In genomic region chr4:113759696-113760093, GRCh38 we compare ENCODE assay signal across 8 cellular contexts. TPM values are rescaled to one million over a fixed set of nuclear protein-coding genes. Genes with fewer than 3 reads are reported as not detected.
DNase-seq lines count a peak whose midpoint lies in the region; ATAC-seq, FAIRE-seq and TF ChIP-seq lines count a peak whose summit lies in the region.

No MANE protein-coding gene starts in this region.

- H3K27ac Mint-ChIP-seq in activated naive CD4-positive, alpha-beta T cell treated with anti-CD3 and anti-CD28 coated beads, Interleukin-2, amount 50 U/mL, for 72 hours: peak overlapping the region; percentile 91 to 98

- H3K4me3 ChIP-seq in SK-N-SH (ENCODE audit: low read depth in 2 of 2, low read length in 1 of 2): peak overlapping the region; percentile 97
- H3K4me3 ChIP-seq in keratinocyte (ENCODE audit: control insufficient read depth in 2 of 3, extremely low read depth in 1 of 3, insufficient read depth in 2 of 3, low read depth in 1 of 3, low read length in 3 of 3): peak overlapping the region; percentile 75 to 90 (median 82)

- CTCF ChIA-PET in SK-N-SH (lab: Yijun Ruan, JAX): interaction anchor here (1.1 kb wide), 1 partner anchor 226 kb away, joined by 3 read pairs; no protein-coding TSS in a partner anchor

- peak overlapping the region; percentile 94 to 99 for H3K27ac ChIP-seq in SK-N-SH (ENCODE audit: low read depth in 2 of 2, low read length in 1 of 2)
- H3K27ac ChIP-seq in keratinocyte (ENCODE audit: control insufficient read depth, insufficient read depth, low read length): peak overlapping the region; percentile 98

- peaks cover 36% of the 10 kb centered on the region for H3F3A ChIP-seq in SK-N-SH (replicated peaks; ENCODE audit: insufficient read depth)

- H2AFZ ChIP-seq in SK-N-SH (ENCODE audit: low read depth) (no peak overlapping the region), keratinocyte (ENCODE audit: control insufficient read depth, low read length) (peak overlapping the region; percentile 90)

- peaks cover 15 to 22% of the 10 kb centered on the region in 2 experiments for H3K4me1 ChIP-seq in SK-N-SH (ENCODE audit: control insufficient read depth in 1 of 2, insufficient read depth in 2 of 2, low read depth in 1 of 2, low read length in 1 of 2)
- H3K4me1 ChIP-seq in keratinocyte (ENCODE audit: control insufficient read depth, extremely low read depth, insufficient read depth, low read length): peaks cover 22% of the 10 kb centered on the region

- H3K79me2 ChIP-seq in SK-N-SH (ENCODE audit: insufficient read depth) (peaks cover 63% of the 10 kb centered on the region), keratinocyte (ENCODE audit: control insufficient read depth, insufficient read depth, low read length) (peaks cover 28% of the 10 kb centered on the region)

- TF ChIP-seq EP300 in SK-N-SH (IDR thresholded peaks at IDR 0.05; ENCODE audit: borderline replicate concordance in 1 of 2, low read depth in 1 of 2, low read length in 1 of 2): no peak

- POLR2A ChIA-PET in SK-N-SH (lab: Yijun Ruan, JAX): no interaction called here

- H3K36me3 ChIP-seq in SK-N-SH (replicated peaks in 1 of 2; ENCODE audit: control insufficient read depth in 1 of 2, insufficient read depth in 2 of 2, low read length in 1 of 2): peaks cover 7 to 18% of the 10 kb centered on the region in 2 experiments
- no peaks in the 10 kb centered on the region for H3K36me3 ChIP-seq in keratinocyte (ENCODE audit: control insufficient read depth in 2 of 2, extremely low read depth in 1 of 2, insufficient read depth in 2 of 2, low read length in 2 of 2)

- no peaks in the 10 kb centered on the region for H3K9me2 ChIP-seq in SK-N-SH

- TF ChIP-seq CTCF in SK-N-SH (IDR thresholded peaks at IDR 0.05) (no peak), keratinocyte (optimal IDR thresholded peaks at IDR 0.05 in 1 of 3, IDR thresholded peaks at IDR 0.05 in 1 of 3, conservative IDR thresholded peaks at IDR 0.05 in 1 of 3; ENCODE audit: extremely low read depth in 1 of 3, insufficient read depth in 2 of 3, low read length in 3 of 3) (no peak)

- no peaks in the 10 kb centered on the region for H3K9me1 ChIP-seq in keratinocyte (ENCODE audit: control insufficient read depth, extremely low read depth, insufficient read depth, low read length)

- H3K9ac ChIP-seq in SK-N-SH (peak overlapping the region; percentile 96), keratinocyte (ENCODE audit: control insufficient read depth, extremely low read depth, insufficient read depth, low read length) (peak overlapping the region; percentile 96)

- H3K27me3 ChIP-seq in SK-N-SH (ENCODE audit: insufficient read depth) (no peaks in the 10 kb centered on the region), keratinocyte (ENCODE audit: control insufficient read depth, extremely low read depth, insufficient read depth, low read length) (no peaks in the 10 kb centered on the region)

- no peaks in the 10 kb centered on the region for H3K9me3 Mint-ChIP-seq in activated naive CD4-positive, alpha-beta T cell treated with anti-CD3 and anti-CD28 coated beads, Interleukin-2, amount 50 U/mL, for 72 hours

- TF ChIP-seq RAD21 in SK-N-SH (IDR thresholded peaks at IDR 0.05; ENCODE audit: low read length): no peak

- H3K4me2 ChIP-seq in SK-N-SH (peak overlapping the region; percentile 97), keratinocyte (ENCODE audit: control insufficient read depth, extremely low read depth, insufficient read depth, low read depth, low read length) (peak overlapping the region; percentile 95)

- 3% methylated on average over 4 of the region's 4 CpGs for whole genome bisulfite sequencing in SK-N-SH (ENCODE audit: low lambda C conversion rate)

- peaks cover 28 to 33% of the 10 kb centered on the region in 2 donors for H3K36me3 Mint-ChIP-seq in activated naive CD4-positive, alpha-beta T cell treated with anti-CD3 and anti-CD28 coated beads, Interleukin-2, amount 50 U/mL, for 72 hours

- DNase-seq in SK-N-SH: no peak
- DNase-seq in activated naive CD4-positive, alpha-beta T cell treated with anti-CD3 and anti-CD28 coated beads, Interleukin-2, amount 50 U/mL, for 72 hours (ENCODE audit: low spot score in 2 of 2): no peak
- no peak for DNase-seq in keratinocyte (ENCODE audit: low read depth, low spot score)
- DNase-seq in superior temporal gyrus (ENCODE audit: extremely low spot score): peak; percentile 63
- DNase-seq in activated CD4-positive, CD25-positive, alpha-beta regulatory T cell (lab: John Stamatoyannopoulos, UW): no peak
- DNase-seq in NCI-H1048 (lab: John Stamatoyannopoulos, UW): no peak

- no peak for FAIRE-seq in keratinocyte (lab: Jason Lieb, UNC)

- H3K9me3 ChIP-seq in SK-N-SH (no peaks in the 10 kb centered on the region), keratinocyte (ENCODE audit: control insufficient read depth, low read depth, low read length) (no peaks in the 10 kb centered on the region)

- dilution Hi-C loops in keratinocyte (cut with MboI; ENCODE audit: extremely low pct_ligation_motif_present, low sequenced_read_pairs): no loop called here

- no peak for ATAC-seq in SK-N-SH treated with all-trans-retinoic acid at 6 μM for 48 hours
- no peak for ATAC-seq in activated naive CD4-positive, alpha-beta T cell treated with anti-CD3 and anti-CD28 coated beads, Interleukin-2, amount 50 U/mL, for 72 hours
- no peak for ATAC-seq in GM19467 (IDR thresholded peaks at IDR 0.05; ENCODE audit: unreplicated experiment)

- H4K20me1 ChIP-seq in SK-N-SH (ENCODE audit: insufficient read depth) (no peaks in the 10 kb centered on the region; the same call in 1 of the 2 replicates), keratinocyte (ENCODE audit: control insufficient read depth, extremely low read depth, insufficient read depth, low read length) (no peaks in the 10 kb centered on the region)

TF ChIP-seq in SK-N-SH, 30 proteins besides CTCF, POLR2A, EP300 and RAD21:
- TF ChIP-seq FOXM1 (IDR thresholded peaks at IDR 0.05; ENCODE audit: low read depth): no peak
- no peak for TF ChIP-seq NFIC (IDR thresholded peaks at IDR 0.05; ENCODE audit: borderline replicate concordance)
- no peak for TF ChIP-seq GABPA (IDR thresholded peaks at IDR 0.05; ENCODE audit: low read depth)
- TF ChIP-seq RXRA (IDR thresholded peaks at IDR 0.05; ENCODE audit: borderline replicate concordance, low read depth): no peak
- peak; percentile 6 for TF ChIP-seq CHD2 (IDR thresholded peaks at IDR 0.05; ENCODE audit: low read length, partially characterized antibody)
- TF ChIP-seq USF1 (IDR thresholded peaks at IDR 0.05; ENCODE audit: borderline replicate concordance, low read depth): no peak
- TF ChIP-seq POLR2AphosphoS5 (IDR thresholded peaks at IDR 0.05; ENCODE audit: low read depth, low read length): 0 out of 2 replicates have a peak, but pooled peaks have one; percentile 2

TF ChIP-seq in SK-N-SH treated with all-trans-retinoic acid at 6 μM for 48 hours, 23 proteins besides CTCF, POLR2A, EP300 and RAD21:
- TF ChIP-seq ISL1 (CRISPR knock-in tag; IDR thresholded peaks at IDR 0.05) (no peak), CSDC2 (CRISPR knock-in tag; IDR thresholded peaks at IDR 0.05) (no peak), RARB (CRISPR knock-in tag; IDR thresholded peaks at IDR 0.05) (no peak), ZFP30 (CRISPR knock-in tag; IDR thresholded peaks at IDR 0.05) (no peak), ZNF8 (CRISPR knock-in tag; IDR thresholded peaks at IDR 0.05) (no peak), SNAI2 (CRISPR knock-in tag; IDR thresholded peaks at IDR 0.05) (no peak), BACH2 (CRISPR knock-in tag; IDR thresholded peaks at IDR 0.05; ENCODE audit: borderline replicate concordance) (no peak)
- TF ChIP-seq, protein P1, sequence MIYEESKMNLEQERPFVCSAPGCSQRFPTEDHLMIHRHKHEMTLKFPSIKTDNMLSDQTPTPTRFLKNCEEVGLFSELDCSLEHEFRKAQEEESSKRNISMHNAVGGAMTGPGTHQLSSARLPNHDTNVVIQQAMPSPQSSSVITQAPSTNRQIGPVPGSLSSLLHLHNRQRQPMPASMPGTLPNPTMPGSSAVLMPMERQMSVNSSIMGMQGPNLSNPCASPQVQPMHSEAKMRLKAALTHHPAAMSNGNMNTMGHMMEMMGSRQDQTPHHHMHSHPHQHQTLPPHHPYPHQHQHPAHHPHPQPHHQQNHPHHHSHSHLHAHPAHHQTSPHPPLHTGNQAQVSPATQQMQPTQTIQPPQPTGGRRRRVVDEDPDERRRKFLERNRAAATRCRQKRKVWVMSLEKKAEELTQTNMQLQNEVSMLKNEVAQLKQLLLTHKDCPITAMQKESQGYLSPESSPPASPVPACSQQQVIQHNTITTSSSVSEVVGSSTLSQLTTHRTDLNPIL (CRISPR knock-in tag; IDR thresholded peaks at IDR 0.05; ENCODE audit: low read depth): no peak

RNA-seq across cellular contexts. Expression of gene CAMK2D, which starts 1.8 kb away (rescaled TPM):
- polyA plus RNA-seq in SK-N-SH (2012; rRNA removed) (17.0 and 23.8 TPM in 2 replicates), keratinocyte (13.2 to 18.8 TPM (median 16.7 TPM) in 3 replicates)
- 26.0 and 27.5 TPM in 2 replicates for polyA plus RNA-seq in SK-N-SH (2012; cell fraction: cytosol; rRNA removed)
- polyA plus RNA-seq in SK-N-SH (2012; cell fraction: nucleus; rRNA removed): 15.6 and 20.7 TPM in 2 replicates
- 10 to 100 TPM; 61.3 to 74.6 TPM for total RNA-seq in activated naive CD4-positive, alpha-beta T cell treated with anti-CD3 and anti-CD28 coated beads, Interleukin-2, amount 50 U/mL, for 72 hours
- 64.7 TPM for polyA plus RNA-seq in keratinocyte (2011; ENCODE audit: low read depth)
- polyA plus RNA-seq in keratinocyte (2011; cell fraction: cytosol; rRNA removed): 8.1 and 18.3 TPM in 2 replicates
- polyA plus RNA-seq in keratinocyte (2011; cell fraction: nucleus; rRNA removed): 12.2 and 16.2 TPM in 2 replicates
- 12.1 and 30.6 TPM in 2 replicates for polyA plus RNA-seq in keratinocyte (2012; ENCODE audit: low replicate concordance)
- polyA minus RNA-seq in keratinocyte: 6.4 to 40.9 TPM (median 28.5 TPM) in 3 replicates
- 24.6 TPM for polyA minus RNA-seq in keratinocyte (2011; cell fraction: cytosol; rRNA and poly(A)+ RNA removed)
- 24.5 and 38.5 TPM in 2 replicates for polyA minus RNA-seq in keratinocyte (2011; cell fraction: nucleus; rRNA and poly(A)+ RNA removed)
